In the genomic region with DNA sequence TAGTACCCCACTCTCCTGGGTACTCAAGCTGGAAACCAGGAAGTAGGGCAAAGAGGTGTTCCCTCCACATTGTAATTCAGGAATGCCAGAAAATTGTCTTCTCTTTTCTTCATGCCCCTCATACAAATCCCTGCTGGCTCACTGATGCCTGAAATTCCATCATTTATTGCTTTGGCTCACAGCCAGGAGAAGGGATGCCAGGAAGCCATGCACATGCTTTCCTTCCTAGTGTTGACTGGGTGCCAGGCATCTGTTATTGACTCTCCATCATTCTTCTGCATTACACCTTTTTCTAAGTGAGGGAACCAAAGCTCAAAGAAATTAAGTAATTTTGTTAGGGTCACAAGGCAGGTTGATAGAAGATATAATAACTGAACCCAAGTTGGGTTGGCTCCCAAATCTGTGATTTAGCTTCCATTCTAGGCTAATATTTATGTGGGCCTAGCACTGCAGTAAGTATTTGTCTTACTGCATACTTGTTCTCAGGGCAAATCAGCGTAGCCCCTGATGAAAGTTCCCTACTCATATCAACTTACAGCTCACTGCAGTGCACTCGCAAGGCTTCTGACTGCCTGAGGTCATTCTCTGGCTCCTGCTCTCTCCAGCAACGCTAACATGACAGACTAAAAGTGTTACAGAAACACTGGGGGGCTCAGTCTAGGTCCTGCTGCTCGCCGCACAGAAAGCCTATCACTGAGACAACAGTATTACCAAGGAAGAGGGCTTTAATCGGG, we compare ENCODE assay signal across 14 cellular contexts.
DNase-seq lines count a peak whose midpoint lies in the region; ATAC-seq and TF ChIP-seq lines count a peak whose summit lies in the region.
"Had no signal": no experiment of that assay in that cellular context is flagged by ENCODE, and none has a peak within 500 bp of the region (broad histone marks: within the 10 kb centered on the region; RNA-seq: fewer than 3 reads in every experiment).

No MANE protein-coding gene starts in this region.

- H3K9me3 ChIP-seq in heart right ventricle = peaks cover 0 to 7% (median 0%) of the 10 kb centered on the region in 11 donors
- no peaks in the 10 kb centered on the region for H3K9me3 ChIP-seq in right atrium auricular region
- no peaks in the 10 kb centered on the region for H3K9me3 ChIP-seq in mucosa of descending colon
- peaks cover 1% of the 10 kb centered on the region for H3K9me3 ChIP-seq in aorta (ENCODE audit: control insufficient read depth, low read length)

- H3K27ac Mint-ChIP-seq in chondrocyte (ENCODE audit: unreplicated experiment) = peak overlapping the region; percentile 77
- H3K27ac Mint-ChIP-seq in activated naive CD4-positive, alpha-beta T cell treated with anti-CD3 and anti-CD28 coated beads for 36 hours = no peak overlapping the region
- H3K27ac Mint-ChIP-seq: activated naive CD8-positive, alpha-beta T cell treated with anti-CD3 and anti-CD28 coated beads, Interleukin-2, amount 10 ng/mL, durations not matched to agents 7 days and 5 days; B cell had no signal

- peaks cover 20% of the 10 kb centered on the region for H3K4me1 Mint-ChIP-seq in chondrocyte (ENCODE audit: low read depth)
- no peaks in the 10 kb centered on the region for H3K4me1 Mint-ChIP-seq in activated naive CD4-positive, alpha-beta T cell treated with anti-CD3 and anti-CD28 coated beads for 36 hours (ENCODE audit: low read depth)
- H3K4me1 Mint-ChIP-seq: activated naive CD8-positive, alpha-beta T cell treated with anti-CD3 and anti-CD28 coated beads, Interleukin-2, amount 10 ng/mL, durations not matched to agents 7 days and 5 days; B cell had no signal

- no peak overlapping the region for H3K4me3 Mint-ChIP-seq in chondrocyte (ENCODE audit: unreplicated experiment)
- no peak overlapping the region for H3K4me3 Mint-ChIP-seq in activated naive CD4-positive, alpha-beta T cell treated with anti-CD3 and anti-CD28 coated beads for 36 hours
- H3K4me3 Mint-ChIP-seq: activated naive CD8-positive, alpha-beta T cell treated with anti-CD3 and anti-CD28 coated beads, Interleukin-2, amount 10 ng/mL, durations not matched to agents 7 days and 5 days; B cell had no signal

- no peaks in the 10 kb centered on the region for H3K27me3 Mint-ChIP-seq in chondrocyte (ENCODE audit: low read depth)
- peaks cover 2% of the 10 kb centered on the region for H3K27me3 Mint-ChIP-seq in activated naive CD4-positive, alpha-beta T cell treated with anti-CD3 and anti-CD28 coated beads for 36 hours (ENCODE audit: low read depth)

- H3K36me3 Mint-ChIP-seq in chondrocyte (ENCODE audit: low read depth) = peaks cover 4% of the 10 kb centered on the region
- H3K36me3 Mint-ChIP-seq in activated naive CD4-positive, alpha-beta T cell treated with anti-CD3 and anti-CD28 coated beads for 36 hours (ENCODE audit: low read depth) = no peaks in the 10 kb centered on the region
- H3K36me3 Mint-ChIP-seq: activated naive CD8-positive, alpha-beta T cell treated with anti-CD3 and anti-CD28 coated beads, Interleukin-2, amount 10 ng/mL, durations not matched to agents 7 days and 5 days had no signal

- TF ChIP-seq CTCF in heart right ventricle (IDR thresholded peaks at IDR 0.05) = no peak
- TF ChIP-seq CTCF in right atrium auricular region (IDR thresholded peaks at IDR 0.05) = no peak
- no peak for TF ChIP-seq CTCF in chondrocyte (IDR thresholded peaks at IDR 0.05)
- no peak for TF ChIP-seq CTCF in mucosa of descending colon (IDR thresholded peaks at IDR 0.05)

- peaks cover 7% of the 10 kb centered on the region for H3K9me3 Mint-ChIP-seq in chondrocyte (ENCODE audit: low read depth)
- no peaks in the 10 kb centered on the region for H3K9me3 Mint-ChIP-seq in activated naive CD4-positive, alpha-beta T cell treated with anti-CD3 and anti-CD28 coated beads for 36 hours
- H3K9me3 Mint-ChIP-seq: activated naive CD8-positive, alpha-beta T cell treated with anti-CD3 and anti-CD28 coated beads, Interleukin-2, amount 10 ng/mL, durations not matched to agents 7 days and 5 days had no signal

- WGBS in heart right ventricle, 2 donors = 44 to 55% methylated on average over 6 of the region's 6 CpGs
- 17 to 25% methylated on average over 6 of the region's 6 CpGs for WGBS in aorta, 2 donors

- H3K4me3 ChIP-seq in heart right ventricle (no peak overlapping the region), right atrium auricular region (no peak overlapping the region), mucosa of descending colon (no peak overlapping the region), aorta (ENCODE audit: low read length in 2 of 2) (no peak overlapping the region)
- H3K4me3 ChIP-seq: HAP-1 had no signal

- H3K4me1 ChIP-seq in heart right ventricle (peaks cover 0 to 12% (median 0%) of the 10 kb centered on the region in 9 donors), right atrium auricular region (no peaks in the 10 kb centered on the region), mucosa of descending colon (ENCODE audit: low read depth) (no peaks in the 10 kb centered on the region), aorta (ENCODE audit: control insufficient read depth in 1 of 2, insufficient read depth in 2 of 2, low read length in 2 of 2) (no peaks in the 10 kb centered on the region)
- H3K4me1 ChIP-seq: HAP-1 had no signal

- H3K36me3 ChIP-seq in heart right ventricle (no peaks in the 10 kb centered on the region), right atrium auricular region (no peaks in the 10 kb centered on the region), mucosa of descending colon (ENCODE audit: low read depth) (no peaks in the 10 kb centered on the region), aorta (ENCODE audit: control insufficient read depth in 1 of 2, insufficient read depth in 2 of 2, low read length in 1 of 2) (no peaks in the 10 kb centered on the region)
- H3K36me3 ChIP-seq: HAP-1 had no signal

- no peak overlapping the region for H3K27ac ChIP-seq in heart right ventricle
- H3K27ac ChIP-seq in right atrium auricular region = no peak overlapping the region
- peak overlapping the region; percentile 20 to 30 for H3K27ac ChIP-seq in aorta (ENCODE audit: low read depth in 1 of 2, low read length in 2 of 2)

- CTCF ChIA-PET in activated naive CD4-positive, alpha-beta T cell treated with anti-CD3 and anti-CD28 coated beads for 36 hours (lab: Charles Lee) = interaction anchor here (0.6 kb wide), 1 partner anchor 1559 kb away, joined by 3 read pairs; no protein-coding TSS in a partner anchor

- intact Hi-C loops in heart right ventricle (cut with DNase I) = no loop called here
- intact Hi-C loops in mucosa of descending colon (cut with DNase I, micrococcal nuclease) = no loop called here
- intact Hi-C loops in aorta (cut with DNase I) = no loop called here
- intact Hi-C loops in activated naive CD4-positive, alpha-beta T cell treated with anti-CD3 and anti-CD28 coated beads for 36 hours (cut with micrococcal nuclease) = no loop called here

- ATAC-seq in heart right ventricle (peak in 5 of 8 donors; percentile 33 to 57 (median 42)), mucosa of descending colon (peak; percentile 58), aorta (ENCODE audit: low FRiP score) (no peak)

- no peaks in the 10 kb centered on the region for H3K27me3 ChIP-seq in heart right ventricle
- H3K27me3 ChIP-seq in right atrium auricular region = no peaks in the 10 kb centered on the region
- no peaks in the 10 kb centered on the region for H3K27me3 ChIP-seq in aorta (ENCODE audit: control insufficient read depth in 1 of 2, insufficient read depth in 2 of 2, low read length in 1 of 2)

- DNase-seq in heart right ventricle (no peak), right atrium auricular region (ENCODE audit: low spot score) (no peak), chondrocyte (ENCODE audit: low spot score) (no peak), mucosa of descending colon (peak in 1 of 3 donors; percentile 65), aorta (no peak), HPDE6-E6E7 (ENCODE audit: extremely low spot score) (no peak), GOT3 (lab: John Stamatoyannopoulos, UW) (no peak)
- no peak for DNase-seq in activated naive CD4-positive, alpha-beta T cell treated with anti-CD3 and anti-CD28 coated beads for 36 hours
- DNase-seq: activated naive CD8-positive, alpha-beta T cell treated with anti-CD3 and anti-CD28 coated beads, Interleukin-2, amount 10 ng/mL, durations not matched to agents 7 days and 5 days; NCI-H774; stimulated activated CD4-positive, alpha-beta T cell treated with anti-CD3 and anti-CD28 coated beads, Interleukin-2, amount 100 ng/mL, for 48 hours; stimulated activated naive CD4-positive, alpha-beta T cell had no signal

Comparison
In these comparisons a context has a peak if more than half of its experiments do, and no peak if none do; other contexts are left out.
1. H3K27ac ChIP-seq: peak in aorta (2 of 2); none in heart right ventricle (0 of 10) and right atrium auricular region (0 of 2).